In genomic region chr12:25018146-25018545, GRCh38 we compare ENCODE assay signal across 1 cellular context.
TF ChIP-seq lines count a peak whose summit lies in the region.

No MANE protein-coding gene starts in this region.

TF ChIP-seq in SK-N-SH treated with all-trans-retinoic acid at 6 μM for 48 hours, 23 proteins besides CTCF, POLR2A, EP300 and RAD21 (continued from another document):
- no peak for TF ChIP-seq TSHZ2 (CRISPR knock-in tag; IDR thresholded peaks at IDR 0.05)
TF ChIP-seq in SK-N-SH treated with all-trans-retinoic acid at 6 μM for 48 hours: peak in this region for 0.
